ENCODE assay signal across 9 cellular contexts in the genomic region with DNA sequence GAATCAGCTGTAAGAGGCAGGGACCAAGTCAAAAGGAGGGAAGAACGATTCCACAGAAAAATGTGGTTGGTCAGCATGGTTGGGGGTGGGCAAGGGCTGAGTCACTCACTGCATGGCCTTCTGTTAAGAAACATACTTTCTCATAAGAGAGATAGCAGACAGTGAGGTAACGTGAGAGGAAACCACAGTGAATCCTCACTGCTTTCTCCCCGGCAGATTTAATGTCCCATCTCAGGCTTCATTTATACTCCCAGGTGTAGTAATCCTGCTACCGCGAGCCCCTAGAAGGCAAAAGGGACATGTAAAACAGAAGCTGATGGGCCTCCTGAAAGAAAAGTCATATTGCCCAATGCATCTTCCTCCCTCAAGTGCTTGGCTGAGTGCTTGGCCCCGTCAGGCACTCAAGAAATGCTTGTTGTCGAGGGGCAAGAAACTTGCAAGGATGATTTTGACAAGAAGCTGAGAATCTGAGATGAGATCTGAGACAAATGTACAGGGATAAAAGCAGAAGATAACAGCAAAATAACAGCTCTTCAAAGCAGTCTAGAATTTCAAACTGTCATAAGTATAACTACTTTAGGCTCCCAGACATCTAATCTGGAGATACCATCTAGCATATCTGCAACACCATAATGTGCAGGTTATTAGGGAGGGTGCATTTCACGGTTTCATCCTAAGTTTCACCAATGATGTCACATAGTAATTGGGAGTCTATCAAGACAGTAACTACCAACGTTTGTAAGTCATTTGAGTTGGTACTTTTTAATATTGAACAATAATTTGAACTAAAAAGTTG. TPM values are rescaled to one million over a fixed set of nuclear protein-coding genes. Genes with fewer than 3 reads are reported as not detected.
DNase-seq lines count a peak whose midpoint lies in the region; ATAC-seq, FAIRE-seq and TF ChIP-seq lines count a peak whose summit lies in the region.
"Had no signal": no experiment of that assay in that cellular context is flagged by ENCODE, and none has a peak within 500 bp of the region (broad histone marks: within the 10 kb centered on the region; RNA-seq: fewer than 3 reads in every experiment).

No MANE protein-coding gene starts in this region.

- TF ChIP-seq CTCF in epithelial cell of esophagus (IDR thresholded peaks at IDR 0.05; ENCODE audit: insufficient read depth, low read depth, low read length, missing control alignments) = no peak

- intact Hi-C loops in sciatic nerve (cut with DNase I) = no loop called here

- no peak for TF ChIP-seq POLR2A in H54 (IDR thresholded peaks at IDR 0.05; ENCODE audit: low read depth, low read length)

- H3K4me3 ChIP-seq in epithelial cell of esophagus (ENCODE audit: low read length) = no peak overlapping the region
- H3K4me3 ChIP-seq: thoracic aorta had no signal

- DNase-seq in AG08395 (ENCODE audit: low spot score) (peak; percentile 73), H54 (ENCODE audit: insufficient read length, low spot score) (peak; percentile 12), SK-MEL-5 (ENCODE audit: low read depth, low spot score) (peak; percentile 8), epithelial cell of esophagus (ENCODE audit: low read depth) (peak; percentile 61), sciatic nerve (ENCODE audit: low spot score) (no peak)
- no peak for DNase-seq in effector CD8-positive, alpha-beta T cell (lab: John Stamatoyannopoulos, UW)

- in situ Hi-C loops in SK-MEL-5 (cut with HindIII; ENCODE audit: low pct_unique_long_range_greater_than_20kb, low sequenced_read_pairs) = no loop called here

- ATAC-seq in sciatic nerve (peak; percentile 84), HG03095 (IDR thresholded peaks at IDR 0.05; ENCODE audit: unreplicated experiment) (no peak), HG03439 (IDR thresholded peaks at IDR 0.05; ENCODE audit: unreplicated experiment) (no peak)

- no peak for FAIRE-seq in H54 (lab: Jason Lieb, UNC)

RNA-seq across cellular contexts. Expression of a gene that starts 40.2 kb away (rescaled TPM):
- total RNA-seq in SK-MEL-5 (2014; rRNA removed; shearing (Covaris generic)) = 31.3 and 37.1 TPM in 2 replicates
- polyA plus RNA-seq in SK-MEL-5 (2015; cell fraction: cytosol; rRNA removed) = 62.2 and 71.5 TPM in 2 replicates
- polyA plus RNA-seq in SK-MEL-5 (2015; cell fraction: nucleus; rRNA removed) = 25.0 and 26.7 TPM in 2 replicates
- 36.3 TPM for total RNA-seq in sciatic nerve

Comparison
In these comparisons a context has a peak if more than half of its experiments do, and no peak if none do; other contexts are left out.
1. DNase-seq: peak in AG08395 (single experiment), H54 (single experiment), SK-MEL-5 (single experiment) and epithelial cell of esophagus (single experiment); none in sciatic nerve (single experiment) and effector CD8-positive, alpha-beta T cell (single experiment).